In genomic region chr5:2633992-2634391, GRCh38 we compare ENCODE assay signal across 22 cellular contexts.
"Had no signal": no experiment of that assay in that cellular context is flagged by ENCODE, and none has a peak within 500 bp of the region (broad histone marks: within the 10 kb centered on the region; RNA-seq: fewer than 3 reads in every experiment).

No MANE protein-coding gene starts in this region.

- ATAC-seq: gastrocnemius medialis; heart right ventricle; left colon; left ventricle myocardium superior; psoas muscle; sciatic nerve; stimulated activated memory B cell treated with anti-CD40 and anti-IgM and Interleukin-4, amounts not matched to agents 10 μg/mL and 1 μg/mL and 100 μg/mL, for 72 hours had no signal

- H3K36me3 Mint-ChIP-seq: stimulated activated memory B cell treated with anti-CD40 and anti-IgM and Interleukin-4, amounts not matched to agents 10 μg/mL and 1 μg/mL and 100 μg/mL, for 72 hours had no signal

- DNase-seq: cortex of kidney; effector CD8-positive, alpha-beta T cell; gastrocnemius medialis; heart right ventricle; left colon; left ventricle myocardium superior; mesenchymal stem cell; midbrain; nephron progenitor cell; psoas muscle; spleen; stimulated activated CD4-positive, alpha-beta T cell treated with anti-CD3 and anti-CD28 coated beads, Interleukin-15, amount 100 ng/mL, for 24 hours; stimulated activated CD4-positive, alpha-beta T cell treated with anti-CD3 and anti-CD28 coated beads, Interleukin-1b, Interleukin-23, amount 100 ng/mL, for 48 hours; stimulated activated CD4-positive, alpha-beta T cell treated with anti-CD3 and anti-CD28 coated beads, Interleukin-4, amount 100 ng/mL, for 24 hours had no signal

- H3K36me3 ChIP-seq: esophagus muscularis mucosa, gastrocnemius medialis, heart right ventricle, spleen, tibial nerve had no signal

- H3K4me1 Mint-ChIP-seq: stimulated activated memory B cell treated with anti-CD40 and anti-IgM and Interleukin-4, amounts not matched to agents 10 μg/mL and 1 μg/mL and 100 μg/mL, for 72 hours had no signal

- H3K27ac ChIP-seq: dorsolateral prefrontal cortex, esophagus muscularis mucosa, gastrocnemius medialis, heart right ventricle, parathyroid adenoma, psoas muscle, spleen, tibial nerve had no signal

- H3K27me3 Mint-ChIP-seq: stimulated activated memory B cell treated with anti-CD40 and anti-IgM and Interleukin-4, amounts not matched to agents 10 μg/mL and 1 μg/mL and 100 μg/mL, for 72 hours had no signal

- H3K4me3 ChIP-seq: dorsolateral prefrontal cortex, esophagus muscularis mucosa, gastrocnemius medialis, heart right ventricle, lung, psoas muscle, spleen, tibial nerve had no signal

- H3K4me3 Mint-ChIP-seq: nephron progenitor cell; stimulated activated memory B cell treated with anti-CD40 and anti-IgM and Interleukin-4, amounts not matched to agents 10 μg/mL and 1 μg/mL and 100 μg/mL, for 72 hours; stimulated activated naive CD8-positive, alpha-beta T cell treated with anti-CD3 and anti-CD28 coated beads, Interleukin-15, Interleukin-2, amounts not matched to agents 100 ng/mL and 50 ng/mL, for 24 hours had no signal

- H3K9me3 Mint-ChIP-seq: nephron progenitor cell; stimulated activated memory B cell treated with anti-CD40 and anti-IgM and Interleukin-4, amounts not matched to agents 10 μg/mL and 1 μg/mL and 100 μg/mL, for 72 hours; stimulated activated naive CD8-positive, alpha-beta T cell treated with anti-CD3 and anti-CD28 coated beads, Interleukin-15, Interleukin-2, amounts not matched to agents 100 ng/mL and 50 ng/mL, for 24 hours had no signal

- H3K9me3 ChIP-seq: esophagus muscularis mucosa, gastrocnemius medialis, heart right ventricle, psoas muscle, spleen had no signal

- H3K27ac Mint-ChIP-seq: nephron progenitor cell; stimulated activated memory B cell treated with anti-CD40 and anti-IgM and Interleukin-4, amounts not matched to agents 10 μg/mL and 1 μg/mL and 100 μg/mL, for 72 hours; stimulated activated naive CD8-positive, alpha-beta T cell treated with anti-CD3 and anti-CD28 coated beads, Interleukin-15, Interleukin-2, amounts not matched to agents 100 ng/mL and 50 ng/mL, for 24 hours had no signal

- H3K4me1 ChIP-seq: esophagus muscularis mucosa, gastrocnemius medialis, heart right ventricle, parathyroid adenoma, psoas muscle, spleen, tibial nerve had no signal

- H3K27me3 ChIP-seq: gastrocnemius medialis, tibial nerve had no signal
